Comparison of ENCODE assay signal across 16 cellular contexts in the genomic region with DNA sequence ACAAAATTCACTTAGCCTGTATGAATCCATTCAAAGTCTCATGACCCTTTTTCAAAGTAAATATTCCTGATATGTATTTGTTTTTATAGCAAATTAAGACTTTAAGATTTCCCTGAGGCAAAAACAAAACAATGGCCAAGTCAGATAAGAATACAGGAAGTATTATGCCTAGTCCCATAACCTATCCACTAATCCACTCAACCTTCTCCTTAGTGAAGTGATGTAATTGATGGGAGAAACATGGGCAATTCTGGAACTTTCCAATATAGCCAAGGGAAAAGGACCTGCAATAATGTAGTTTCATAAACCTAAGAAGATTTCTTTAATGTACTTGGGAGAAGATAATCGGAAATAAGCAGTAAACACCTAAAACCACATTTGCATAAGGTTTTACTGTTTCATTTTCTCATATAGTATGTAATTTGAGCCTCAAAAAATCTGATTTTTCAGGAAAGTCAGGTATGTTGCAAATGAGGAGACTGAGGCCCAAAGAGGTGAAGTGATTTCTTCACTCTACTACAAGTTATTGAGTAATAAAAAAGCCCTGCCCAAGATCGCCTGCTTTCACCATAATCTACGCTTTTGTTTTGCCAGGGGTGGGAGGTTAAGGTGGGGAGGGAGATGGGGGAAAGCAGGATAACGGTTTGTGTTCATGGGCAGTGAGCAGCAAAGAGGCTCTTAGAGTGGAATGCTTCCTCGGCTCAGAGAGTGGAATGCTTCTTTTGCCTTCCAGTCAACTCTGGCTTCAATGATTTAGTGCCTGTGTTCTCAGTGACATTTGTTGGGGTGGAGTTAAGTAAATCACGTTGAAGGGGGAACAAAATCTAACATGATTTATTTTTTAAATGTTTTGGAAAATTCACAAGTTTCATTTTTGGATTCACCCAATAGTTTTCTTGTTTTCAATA.
DNase-seq lines count a peak whose midpoint lies in the region; ATAC-seq, FAIRE-seq and TF ChIP-seq lines count a peak whose summit lies in the region.
"Had no signal": no experiment of that assay in that cellular context is flagged by ENCODE, and none has a peak within 500 bp of the region (broad histone marks: within the 10 kb centered on the region; RNA-seq: fewer than 3 reads in every experiment).

No MANE protein-coding gene starts in this region.

- no peak; the same call in 1 of the 2 replicates for TF ChIP-seq EP300 in K562 (IDR thresholded peaks at IDR 0.05; ENCODE audit: low read length)

- H3K56ac ChIP-seq in mesendoderm (ENCODE audit: low read length): peak overlapping the region; percentile 8

- H3K4me2 ChIP-seq in K562 (ENCODE audit: insufficient read depth, low read length) (no peak overlapping the region), mesendoderm (ENCODE audit: low read length) (no peak overlapping the region)

- H3K27ac ChIP-seq in K562 (ENCODE audit: extremely low read depth, low read depth, low read length) (0 out of 3 replicates have a peak overlapping the region, but pooled peaks have one; percentile 15), mesendoderm (ENCODE audit: low read depth, low read length) (no peak overlapping the region), aorta (ENCODE audit: low read depth in 1 of 2, low read length in 2 of 2) (no peak overlapping the region)
- H3K27ac ChIP-seq: ovary, SK-N-MC, tibial nerve had no signal

- no peak for TF ChIP-seq RAD21 in K562 (CRISPR knock-in tag; conservative IDR thresholded peaks at IDR 0.05 in 1 of 2, IDR thresholded peaks at IDR 0.05 in 1 of 2)

- peak; percentile 56 for FAIRE-seq in K562 (lab: Jason Lieb, UNC)

- no peaks in the 10 kb centered on the region for H3K9me1 ChIP-seq in K562 (ENCODE audit: control insufficient read depth, insufficient read depth, low read length)

- intact Hi-C loops in Right ventricle myocardium superior (cut with DNase I): no loop called here
- intact Hi-C loops in cardiac septum (cut with DNase I): no loop called here
- intact Hi-C loops in K562 (cut with micrococcal nuclease): no loop called here
- intact Hi-C loops in aorta (cut with DNase I): no loop called here

- H4K20me1 ChIP-seq in K562 (replicated peaks; ENCODE audit: control insufficient read depth, insufficient read depth, low read length): no peaks in the 10 kb centered on the region

- no peak overlapping the region for H3K18ac ChIP-seq in mesendoderm (ENCODE audit: low read length)

- no peak for TF ChIP-seq POLR2A in K562 (conservative IDR thresholded peaks at IDR 0.05)

- H4K8ac ChIP-seq in mesendoderm (ENCODE audit: low read depth, low read length): no peak overlapping the region

- no peak overlapping the region for H2BK15ac ChIP-seq in mesendoderm (replicated peaks; ENCODE audit: low read depth)

- ATAC-seq in Right ventricle myocardium superior (ENCODE audit: poor library complexity) (peak; percentile 36), K562 (peak; percentile 69), aorta (ENCODE audit: low FRiP score) (peak; percentile 44)

- no peak overlapping the region for H2AK5ac ChIP-seq in mesendoderm (ENCODE audit: low read length)

- in situ Hi-C loops in K562 (cut with MboI): no loop called here

- POLR2A ChIA-PET in K562 (lab: Yijun Ruan, JAX): no interaction called here

- H2BK120ac ChIP-seq in mesendoderm (ENCODE audit: low read depth, low read length): no peak overlapping the region

- peak overlapping the region; percentile 65 for H2AFZ ChIP-seq in K562 (ENCODE audit: low read depth, low read length)

- peaks cover 0 to 13% of the 10 kb centered on the region in 2 experiments; a peak in 3 of 5 replicates for H3K4me1 ChIP-seq in K562 (replicated peaks in 1 of 2; ENCODE audit: control insufficient read depth in 2 of 2, insufficient read depth in 2 of 2, low read length in 2 of 2)
- peaks cover 3% of the 10 kb centered on the region for H3K4me1 ChIP-seq in mesendoderm (ENCODE audit: control insufficient read depth, low read depth, low read length)
- no peaks in the 10 kb centered on the region for H3K4me1 ChIP-seq in aorta (ENCODE audit: control insufficient read depth in 1 of 2, insufficient read depth in 2 of 2, low read length in 2 of 2)

- H3K79me1 ChIP-seq in mesendoderm (ENCODE audit: low read length): no peaks in the 10 kb centered on the region

- WGBS in K562 (ENCODE audit: insufficient coverage, low coverage, missing lambda C conversion rate): 15% methylated on average over 6 of the region's 6 CpGs
- no CpG with 5 or more reads among the region's 6 CpGs for WGBS in mesendoderm (ENCODE audit: extremely low coverage, insufficient coverage, low lambda C conversion rate)
- 38 to 41% methylated on average over 6 of the region's 6 CpGs for WGBS in aorta, 2 donors

- H3K4me3 ChIP-seq in K562: no peak overlapping the region
- no peak overlapping the region for H3K4me3 ChIP-seq in mesendoderm (ENCODE audit: low read length)
- no peak overlapping the region for H3K4me3 ChIP-seq in aorta (ENCODE audit: low read length in 2 of 2)
- H3K4me3 ChIP-seq in H7 (ENCODE audit: insufficient read depth, low read depth, low read length): no peak overlapping the region
- H3K4me3 ChIP-seq: ovary, SK-N-MC, tibial nerve had no signal

- no peak for DNase-seq in Right ventricle myocardium superior
- no peak for DNase-seq in cardiac septum (ENCODE audit: low spot score)
- DNase-seq in K562 (ENCODE audit: extremely low read depth in 1 of 4, low spot score in 3 of 4): no peak
- DNase-seq in mesendoderm: peak; percentile 40
- DNase-seq in aorta: no peak
- no peak for DNase-seq in H7
- no peak for DNase-seq in activated T-cell treated with anti-CD3 and anti-CD28 coated beads, Interleukin-2, amount 50 U/mL, for 48 hours
- no peak for DNase-seq in NCI-H2227 treated with DMSO at 0.1 percent for 48 hours (lab: John Stamatoyannopoulos, UW)
- DNase-seq: ACHN; activated naive CD8-positive, alpha-beta T cell treated with anti-CD3 and anti-CD28 coated beads, Interleukin-2, amount 10 ng/mL, durations not matched to agents 7 days and 5 days; cortex of kidney; KG1; NCI-H2029 treated with DMSO at 0.1 percent for 48 hours; ovary had no signal

- H3K9ac ChIP-seq in K562 (ENCODE audit: insufficient read depth in 1 of 2, low read depth in 2 of 2, low read length in 2 of 2) (no peak overlapping the region), mesendoderm (ENCODE audit: low read length) (no peak overlapping the region)

- H3K27me3 ChIP-seq in K562 (ENCODE audit: control insufficient read depth in 2 of 2, insufficient read depth in 2 of 2, low read length in 2 of 2) (no peaks in the 10 kb centered on the region), mesendoderm (ENCODE audit: insufficient read depth, low read length, poor library complexity) (no peaks in the 10 kb centered on the region), aorta (ENCODE audit: control insufficient read depth in 1 of 2, insufficient read depth in 2 of 2, low read length in 1 of 2) (no peaks in the 10 kb centered on the region), H7 (ENCODE audit: control insufficient read depth, insufficient read depth, low read length) (no peaks in the 10 kb centered on the region)
- H3K27me3 ChIP-seq: ovary, tibial nerve had no signal

- H3K9me3 ChIP-seq in K562 (replicated peaks; ENCODE audit: control insufficient read depth, insufficient read depth, low read depth, low read length): no peaks in the 10 kb centered on the region
- no peaks in the 10 kb centered on the region for H3K9me3 ChIP-seq in aorta (ENCODE audit: control insufficient read depth, low read length)
- H3K9me3 ChIP-seq: ovary, tibial nerve had no signal

- H3K23ac ChIP-seq in mesendoderm (ENCODE audit: low read length): no peak overlapping the region

- no peaks in the 10 kb centered on the region for H3K79me2 ChIP-seq in K562 (ENCODE audit: control insufficient read depth, insufficient read depth, low read length)
- H3K79me2 ChIP-seq in mesendoderm (ENCODE audit: control insufficient read depth, insufficient read depth, low read length): no peaks in the 10 kb centered on the region

- BruUV-seq in K562 (replicated peaks; lab: Mats Ljungman, UMichigan): no TSS peak

- no peak for TF ChIP-seq CTCF in K562 (IDR thresholded peaks at IDR 0.05 in 2 of 3, conservative IDR thresholded peaks at IDR 0.05 in 1 of 3; ENCODE audit: insufficient read depth in 2 of 3, low read depth in 1 of 3, low read length in 3 of 3)

- no peak overlapping the region for H4K5ac ChIP-seq in mesendoderm (ENCODE audit: low read length)

- CTCF ChIA-PET in K562 (lab: Yijun Ruan, JAX; ENCODE audit: low intra/inter-chr PET ratio): no interaction called here

- no peak overlapping the region for H2BK5ac ChIP-seq in mesendoderm (ENCODE audit: low read length)

- H3K36me3 ChIP-seq in K562 (ENCODE audit: control insufficient read depth, insufficient read depth, low read length) (no peaks in the 10 kb centered on the region), mesendoderm (ENCODE audit: control insufficient read depth, insufficient read depth, low read length) (no peaks in the 10 kb centered on the region), aorta (ENCODE audit: control insufficient read depth in 1 of 2, insufficient read depth in 2 of 2, low read length in 1 of 2) (no peaks in the 10 kb centered on the region), H7 (replicated peaks; ENCODE audit: control insufficient read depth, insufficient read depth, low read length) (no peaks in the 10 kb centered on the region)
- H3K36me3 ChIP-seq: ovary, tibial nerve had no signal

- no peak overlapping the region for H3K4ac ChIP-seq in mesendoderm (ENCODE audit: low read depth, low read length)

TF ChIP-seq in K562, 482 proteins besides CTCF, POLR2A, EP300 and RAD21 (continues in another document):
- TF ChIP-seq MEIS2 (IDR thresholded peaks at IDR 0.05; ENCODE audit: partially characterized antibody): peak; percentile 94
- TF ChIP-seq, protein P1, sequence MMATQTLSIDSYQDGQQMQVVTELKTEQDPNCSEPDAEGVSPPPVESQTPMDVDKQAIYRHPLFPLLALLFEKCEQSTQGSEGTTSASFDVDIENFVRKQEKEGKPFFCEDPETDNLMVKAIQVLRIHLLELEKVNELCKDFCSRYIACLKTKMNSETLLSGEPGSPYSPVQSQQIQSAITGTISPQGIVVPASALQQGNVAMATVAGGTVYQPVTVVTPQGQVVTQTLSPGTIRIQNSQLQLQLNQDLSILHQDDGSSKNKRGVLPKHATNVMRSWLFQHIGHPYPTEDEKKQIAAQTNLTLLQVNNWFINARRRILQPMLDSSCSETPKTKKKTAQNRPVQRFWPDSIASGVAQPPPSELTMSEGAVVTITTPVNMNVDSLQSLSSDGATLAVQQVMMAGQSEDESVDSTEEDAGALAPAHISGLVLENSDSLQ (IDR thresholded peaks at IDR 0.05): peak; percentile 94
